In the genomic region with DNA sequence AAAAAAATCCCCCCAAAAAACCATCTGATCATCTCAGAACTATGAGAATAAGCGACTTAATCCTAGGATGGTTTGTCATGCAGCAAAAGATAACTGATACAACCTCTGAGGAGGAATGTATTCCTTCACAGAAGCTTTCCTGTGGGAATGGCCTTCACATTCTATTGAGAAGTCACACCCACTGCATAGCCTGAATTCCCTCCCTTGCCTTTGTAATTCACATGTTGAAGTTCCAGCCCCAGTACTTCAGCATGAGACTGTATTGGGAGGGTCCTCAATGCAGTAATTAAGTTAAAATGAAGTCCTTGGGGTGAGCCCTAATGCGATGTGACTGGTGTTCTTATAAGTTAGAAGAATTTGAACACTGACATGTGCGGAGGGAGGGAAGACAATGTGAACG, we compare ENCODE assay signal across 1 cellular context.
TF ChIP-seq lines count a peak whose summit lies in the region.

No MANE protein-coding gene starts in this region.

TF ChIP-seq in HepG2, 621 proteins besides CTCF, POLR2A, EP300 and RAD21 (continued from another document):
- TF ChIP-seq SAP130 (CRISPR knock-in tag; IDR thresholded peaks at IDR 0.05; ENCODE audit: low read depth): no peak
- TF ChIP-seq, protein P1, sequence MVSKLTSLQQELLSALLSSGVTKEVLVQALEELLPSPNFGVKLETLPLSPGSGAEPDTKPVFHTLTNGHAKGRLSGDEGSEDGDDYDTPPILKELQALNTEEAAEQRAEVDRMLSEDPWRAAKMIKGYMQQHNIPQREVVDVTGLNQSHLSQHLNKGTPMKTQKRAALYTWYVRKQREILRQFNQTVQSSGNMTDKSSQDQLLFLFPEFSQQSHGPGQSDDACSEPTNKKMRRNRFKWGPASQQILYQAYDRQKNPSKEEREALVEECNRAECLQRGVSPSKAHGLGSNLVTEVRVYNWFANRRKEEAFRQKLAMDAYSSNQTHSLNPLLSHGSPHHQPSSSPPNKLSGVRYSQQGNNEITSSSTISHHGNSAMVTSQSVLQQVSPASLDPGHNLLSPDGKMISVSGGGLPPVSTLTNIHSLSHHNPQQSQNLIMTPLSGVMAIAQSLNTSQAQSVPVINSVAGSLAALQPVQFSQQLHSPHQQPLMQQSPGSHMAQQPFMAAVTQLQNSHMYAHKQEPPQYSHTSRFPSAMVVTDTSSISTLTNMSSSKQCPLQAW (CRISPR knock-in tag; IDR thresholded peaks at IDR 0.05): no peak
- no peak for TF ChIP-seq ZNF678 (CRISPR knock-in tag; IDR thresholded peaks at IDR 0.05)
- TF ChIP-seq ZNF776 (CRISPR knock-in tag; IDR thresholded peaks at IDR 0.05): no peak
- TF ChIP-seq KIAA2018 (CRISPR knock-in tag; IDR thresholded peaks at IDR 0.05; ENCODE audit: borderline replicate concordance): no peak
- TF ChIP-seq TARDBP (CRISPR knock-in tag; IDR thresholded peaks at IDR 0.05): no peak
- TF ChIP-seq ZNF281 (CRISPR knock-in tag; IDR thresholded peaks at IDR 0.05; ENCODE audit: borderline replicate concordance): no peak
- TF ChIP-seq, protein P2, sequence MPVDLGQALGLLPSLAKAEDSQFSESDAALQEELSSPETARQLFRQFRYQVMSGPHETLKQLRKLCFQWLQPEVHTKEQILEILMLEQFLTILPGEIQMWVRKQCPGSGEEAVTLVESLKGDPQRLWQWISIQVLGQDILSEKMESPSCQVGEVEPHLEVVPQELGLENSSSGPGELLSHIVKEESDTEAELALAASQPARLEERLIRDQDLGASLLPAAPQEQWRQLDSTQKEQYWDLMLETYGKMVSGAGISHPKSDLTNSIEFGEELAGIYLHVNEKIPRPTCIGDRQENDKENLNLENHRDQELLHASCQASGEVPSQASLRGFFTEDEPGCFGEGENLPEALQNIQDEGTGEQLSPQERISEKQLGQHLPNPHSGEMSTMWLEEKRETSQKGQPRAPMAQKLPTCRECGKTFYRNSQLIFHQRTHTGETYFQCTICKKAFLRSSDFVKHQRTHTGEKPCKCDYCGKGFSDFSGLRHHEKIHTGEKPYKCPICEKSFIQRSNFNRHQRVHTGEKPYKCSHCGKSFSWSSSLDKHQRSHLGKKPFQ (CRISPR knock-in tag; IDR thresholded peaks at IDR 0.05; ENCODE audit: insufficient replicate concordance): no peak
- no peak for TF ChIP-seq ZNF577 (CRISPR knock-in tag; IDR thresholded peaks at IDR 0.05; ENCODE audit: borderline replicate concordance, low read depth)
- TF ChIP-seq, protein P3, sequence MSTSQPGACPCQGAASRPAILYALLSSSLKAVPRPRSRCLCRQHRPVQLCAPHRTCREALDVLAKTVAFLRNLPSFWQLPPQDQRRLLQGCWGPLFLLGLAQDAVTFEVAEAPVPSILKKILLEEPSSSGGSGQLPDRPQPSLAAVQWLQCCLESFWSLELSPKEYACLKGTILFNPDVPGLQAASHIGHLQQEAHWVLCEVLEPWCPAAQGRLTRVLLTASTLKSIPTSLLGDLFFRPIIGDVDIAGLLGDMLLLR (CRISPR knock-in tag; IDR thresholded peaks at IDR 0.05): no peak
- no peak for TF ChIP-seq MAF1 (CRISPR knock-in tag; IDR thresholded peaks at IDR 0.05; ENCODE audit: borderline replicate concordance)
